ENCODE assay signal across 8 cellular contexts in genomic region chr1:100921110-100921706, GRCh38. TPM values are rescaled to one million over a fixed set of nuclear protein-coding genes. Genes with fewer than 3 reads are reported as not detected.
DNase-seq lines count a peak whose midpoint lies in the region; ATAC-seq and TF ChIP-seq lines count a peak whose summit lies in the region.

No MANE protein-coding gene starts in this region.

- TF ChIP-seq POLR2A in adrenal gland (IDR thresholded peaks at IDR 0.05) (no peak), transverse colon (IDR thresholded peaks at IDR 0.05) (no peak)

- POLR2A ChIA-PET in A673 (lab: Charles Lee; ENCODE audit: low non-redundant PET), result no interaction called here

- H3K36me3 ChIP-seq in A673 (ENCODE audit: insufficient read depth, low read length, poor library complexity, severe bottlenecking) (peaks cover 26% of the 10 kb centered on the region), adrenal gland (replicated peaks in 1 of 2) (peaks cover 0 to 13% of the 10 kb centered on the region in 2 donors), transverse colon (peaks cover 0 to 48% (median 5%) of the 10 kb centered on the region in 4 donors), WERI-Rb-1 (no peaks in the 10 kb centered on the region; the same call in 1 of the 2 replicates)

- no peak for TF ChIP-seq EP300 in transverse colon (IDR thresholded peaks at IDR 0.05; ENCODE audit: low read depth)

- peak; percentile 72 for TF ChIP-seq CTCF in A673 (conservative IDR thresholded peaks at IDR 0.05; ENCODE audit: low read depth, low read length)
- peak; percentile 58 to 83 (median 68) for TF ChIP-seq CTCF in adrenal gland (IDR thresholded peaks at IDR 0.05)
- TF ChIP-seq CTCF in transverse colon (IDR thresholded peaks at IDR 0.05), result peak; percentile 62 to 76 (median 67)
- no peak for TF ChIP-seq CTCF in WERI-Rb-1 (IDR thresholded peaks at IDR 0.05; ENCODE audit: low read depth, low read length)

- no TSS peak for BruUV-seq in A673 (replicated peaks; lab: Mats Ljungman, UMichigan)

- WGBS in adrenal gland, 4 donors, result 40 to 45% (median 40%) methylated on average over 3 of the region's 3 CpGs
- 40 to 42% methylated on average over 3 of the region's 3 CpGs for WGBS in transverse colon (ENCODE audit: low coverage in 1 of 2), 2 donors

- intact Hi-C loops in A673 (cut with micrococcal nuclease; ENCODE audit: unreplicated experiment) (loop anchor here (1.0 to 5.0 kb wide), 3 partner anchors 316 to 436 kb away; partner anchors contain the start of gene S1PR1), adrenal gland (cut with DNase I) (loop anchor here in 1 of 2 donors (5.0 kb wide), 1 partner anchor 371 kb away; no protein-coding TSS in a partner anchor), transverse colon (cut with DNase I; ENCODE audit: low total_unique reads) (loop anchor here (5.0 kb wide), 2 partner anchors 316 to 366 kb away; partner anchors contain the start of gene S1PR1)

- in situ Hi-C loops in transverse colon (cut with MboI; ENCODE audit: low pct_ligation_motif_present in 1 of 4, low pct_unique_long_range_greater_than_20kb in 1 of 4, low sequenced_read_pairs in 3 of 4), result loop anchor here (5.0 to 25.0 kb wide), 3 partner anchors 364 to 371 kb away; no protein-coding TSS in a partner anchor

- H3K9me3 ChIP-seq in A673 (ENCODE audit: low read depth, low read length, poor library complexity, severe bottlenecking) (no peaks in the 10 kb centered on the region), adrenal gland (replicated peaks in 1 of 3) (no peaks in the 10 kb centered on the region), transverse colon (no peaks in the 10 kb centered on the region), WERI-Rb-1 (ENCODE audit: severe bottlenecking) (no peaks in the 10 kb centered on the region)

- H3K4me3 ChIP-seq in A673 (ENCODE audit: low read depth, low read length, poor library complexity, severe bottlenecking) (no peak overlapping the region), adrenal gland (no peak overlapping the region), transverse colon (no peak overlapping the region), WERI-Rb-1 (ENCODE audit: low read depth, low read length) (no peak overlapping the region)

- CTCF ChIA-PET in A673 (lab: Charles Lee), result no interaction called here

- H3K4me1 ChIP-seq in A673 (ENCODE audit: insufficient read depth, low read length, poor library complexity, severe bottlenecking) (no peaks in the 10 kb centered on the region), adrenal gland (replicated peaks in 1 of 2) (peaks cover 0 to 10% of the 10 kb centered on the region in 2 donors), transverse colon (no peaks in the 10 kb centered on the region)

- H3K27me3 ChIP-seq in A673 (replicated peaks; ENCODE audit: insufficient read depth, low read depth, low read length, poor library complexity) (no peaks in the 10 kb centered on the region), adrenal gland (no peaks in the 10 kb centered on the region), transverse colon (no peaks in the 10 kb centered on the region), WERI-Rb-1 (ENCODE audit: insufficient read depth, low read depth, severe bottlenecking) (no peaks in the 10 kb centered on the region)

- ATAC-seq in activated CD4-positive, CD25-positive, alpha-beta regulatory T cell treated with anti-CD3 and anti-CD28 coated beads, Interleukin-2, amount 50 U/mL, for 24 hours, result no peak

- H3K27ac ChIP-seq in A673 (ENCODE audit: low read depth, low read length, poor library complexity, severe bottlenecking) (no peak overlapping the region), adrenal gland (no peak overlapping the region), transverse colon (no peak overlapping the region), WERI-Rb-1 (no peak overlapping the region)

- DNase-seq in A673 (ENCODE audit: low spot score), result peak; percentile 67
- DNase-seq in GF-D8 (lab: John Stamatoyannopoulos, UW), result peak; percentile 5
- peak; percentile 73 for DNase-seq in NCI-H1105 treated with DMSO at 0.1 percent for 48 hours (lab: John Stamatoyannopoulos, UW)
- no peak for DNase-seq in adrenal gland
- peak; percentile 13 for DNase-seq in iPS-NIHi7 (ENCODE audit: extremely low spot score)
- DNase-seq in transverse colon, result no peak
- no peak for DNase-seq in WERI-Rb-1

RNA-seq across cellular contexts. Expression of gene SLC30A7, which starts 25.3 kb away (rescaled TPM):
- 31.2 and 31.4 TPM in 2 replicates for total RNA-seq in A673 (2021)
- total RNA-seq in adrenal gland, result 10 to 100 TPM; 21.3 to 79.8 (median 36.1) TPM
- polyA plus RNA-seq in adrenal gland, result 10 to 100 TPM in 1 of 3 donors, 1 to 10 TPM in 2; 3.1 to 24.7 (median 4.6) TPM
- 10 to 100 TPM; 10.1 to 22.7 (median 17.5) TPM for total RNA-seq in transverse colon

RNA-seq across cellular contexts. Expression of gene EXTL2, which starts 26.6 kb away (rescaled TPM):
- 23.1 and 24.1 TPM in 2 replicates for total RNA-seq in A673 (2021)
- total RNA-seq in adrenal gland, result 10 to 100 TPM; 20.2 to 42.6 (median 32.0) TPM
- 10 to 100 TPM; 15.4 to 31.7 (median 25.0) TPM for polyA plus RNA-seq in adrenal gland
- total RNA-seq in transverse colon, result 10 to 100 TPM in 1 of 4 donors, 1 to 10 TPM in 2, under 1 TPM in 1; 0.37 to 11.1 (median 5.4) TPM

Comparison
In these comparisons a context has a peak if more than half of its experiments do, and no peak if none do; other contexts are left out.
1. DNase-seq: peak in A673 (single experiment), GF-D8 (single experiment), NCI-H1105 treated with DMSO at 0.1 percent for 48 hours (single experiment) and iPS-NIHi7 (single experiment); none in adrenal gland (0 of 7), transverse colon (single experiment) and WERI-Rb-1 (single experiment).